10 cellular contexts compared by ENCODE assay signal in genomic region chr19:48121909-48122371, GRCh38. TPM values are rescaled to one million over a fixed set of nuclear protein-coding genes. Genes with fewer than 3 reads are reported as not detected.
DNase-seq lines count a peak whose midpoint lies in the region; ATAC-seq and TF ChIP-seq lines count a peak whose summit lies in the region.
"Had no signal": no experiment of that assay in that cellular context is flagged by ENCODE, and none has a peak within 500 bp of the region (broad histone marks: within the 10 kb centered on the region; RNA-seq: fewer than 3 reads in every experiment).

No MANE protein-coding gene starts in this region.

- ATAC-seq in memory B cell (ENCODE audit: low read depth): peak; percentile 90
- ATAC-seq: GM23338 had no signal

- H3K27ac Mint-ChIP-seq in HFFc6: peak overlapping the region; percentile 72; the same call in 1 of the 2 replicates
- H3K27ac Mint-ChIP-seq in memory B cell: peak overlapping the region; percentile 85
- H3K27ac Mint-ChIP-seq: endodermal cell, GM23338 had no signal

- H3K4me3 Mint-ChIP-seq in HFFc6 (no peak overlapping the region), memory B cell (no peak overlapping the region)
- H3K4me3 Mint-ChIP-seq: endodermal cell, GM23338 had no signal

- H3K4me1 ChIP-seq in breast epithelium: no peaks in the 10 kb centered on the region

- DNase-seq in COLO829 (ENCODE audit: low spot score): peak; percentile 75
- peak; percentile 40 for DNase-seq in HFFc6
- peak; percentile 64 to 78 for DNase-seq in breast epithelium (ENCODE audit: low spot score in 2 of 2)
- peak; percentile 19 to 20 for DNase-seq in memory B cell (ENCODE audit: low spot score in 2 of 2)
- no peak for DNase-seq in NCI-H2107 treated with DMSO at 0.1 percent for 48 hours (lab: John Stamatoyannopoulos, UW; ENCODE audit: unreplicated experiment)
- no peak for DNase-seq in superior temporal gyrus (ENCODE audit: extremely low spot score)
- DNase-seq in OCI-M1 (lab: John Stamatoyannopoulos, UW): no peak
- no peak for DNase-seq in DMS79 (lab: John Stamatoyannopoulos, UW)
- DNase-seq: endodermal cell had no signal

- no peaks in the 10 kb centered on the region for H3K27me3 ChIP-seq in breast epithelium

- no peaks in the 10 kb centered on the region for H3K27me3 Mint-ChIP-seq in HFFc6 (ENCODE audit: insufficient read depth)
- no peaks in the 10 kb centered on the region for H3K27me3 Mint-ChIP-seq in memory B cell

- H3K9me3 Mint-ChIP-seq in HFFc6: no peaks in the 10 kb centered on the region
- H3K9me3 Mint-ChIP-seq in memory B cell: peaks cover 3% of the 10 kb centered on the region
- H3K9me3 Mint-ChIP-seq: endodermal cell, GM23338 had no signal

- H3K27ac ChIP-seq in breast epithelium: peak overlapping the region; percentile 54 to 75

- no peaks in the 10 kb centered on the region for H3K36me3 ChIP-seq in breast epithelium

- H3K36me3 Mint-ChIP-seq in HFFc6 (ENCODE audit: low read depth): peaks cover 29% of the 10 kb centered on the region
- H3K36me3 Mint-ChIP-seq in memory B cell: peaks cover 34% of the 10 kb centered on the region

- peaks cover 30% of the 10 kb centered on the region for H3K4me1 Mint-ChIP-seq in HFFc6 (ENCODE audit: low read depth)
- peaks cover 18% of the 10 kb centered on the region for H3K4me1 Mint-ChIP-seq in memory B cell
- H3K4me1 Mint-ChIP-seq: endodermal cell, GM23338 had no signal

- intact Hi-C loops in breast epithelium (cut with DNase I; ENCODE audit: low total_unique reads): no loop called here

- H3K9me3 ChIP-seq in breast epithelium: no peaks in the 10 kb centered on the region

- peak overlapping the region in 1 of 3 donors; percentile 23 for H3K4me3 ChIP-seq in breast epithelium
- H3K4me3 ChIP-seq: GM23338 had no signal

- TF ChIP-seq POLR2A in breast epithelium (IDR thresholded peaks at IDR 0.05): no peak

- TF ChIP-seq CTCF in HFFc6 (IDR thresholded peaks at IDR 0.05): no peak
- TF ChIP-seq CTCF in breast epithelium (IDR thresholded peaks at IDR 0.05): no peak

RNA-seq across cellular contexts. Expression of gene PLA2G4C, which starts 11.3 kb away (rescaled TPM):
- 1 to 10 TPM; 3.8 to 5.3 (median 4.8) TPM for total RNA-seq in HFFc6 (2021; fragmentation: NEBNext Ultra II Directional; extraction: Animal tissue kit (Norgen Biotek cat#: 25700))
- 10 to 100 TPM in 1 of 3 donors, 1 to 10 TPM in 2; 2.6 to 10.5 (median 5.1) TPM for total RNA-seq in breast epithelium

RNA-seq across cellular contexts. Expression of gene LIG1, which starts 48.2 kb away (rescaled TPM):
- 10 to 100 TPM; 25.9 to 55.8 (median 48.1) TPM for total RNA-seq in HFFc6 (2021; fragmentation: NEBNext Ultra II Directional; extraction: Animal tissue kit (Norgen Biotek cat#: 25700))
- 10 to 100 TPM in 2 of 3 donors, 1 to 10 TPM in 1; 6.1 to 31.8 (median 14.1) TPM for total RNA-seq in breast epithelium

RNA-seq across cellular contexts. Expression of gene ZSWIM9, which starts 48.5 kb away (rescaled TPM):
- total RNA-seq in HFFc6 (2021; fragmentation: NEBNext Ultra II Directional; extraction: Animal tissue kit (Norgen Biotek cat#: 25700)): 1 to 10 TPM; 5.6 to 7.2 (median 5.9) TPM
- 1 to 10 TPM; 2.9 to 3.9 (median 2.9) TPM for total RNA-seq in breast epithelium

Comparison
In these comparisons a context has a peak if more than half of its experiments do, and no peak if none do; other contexts are left out.
1. DNase-seq: peak in COLO829 (single experiment), HFFc6 (single experiment), breast epithelium (2 of 2) and memory B cell (2 of 2); none in NCI-H2107 treated with DMSO at 0.1 percent for 48 hours (single experiment), superior temporal gyrus (single experiment), OCI-M1 (single experiment) and DMS79 (single experiment).